Comparison of ENCODE assay signal across 26 cellular contexts in the genomic region with DNA sequence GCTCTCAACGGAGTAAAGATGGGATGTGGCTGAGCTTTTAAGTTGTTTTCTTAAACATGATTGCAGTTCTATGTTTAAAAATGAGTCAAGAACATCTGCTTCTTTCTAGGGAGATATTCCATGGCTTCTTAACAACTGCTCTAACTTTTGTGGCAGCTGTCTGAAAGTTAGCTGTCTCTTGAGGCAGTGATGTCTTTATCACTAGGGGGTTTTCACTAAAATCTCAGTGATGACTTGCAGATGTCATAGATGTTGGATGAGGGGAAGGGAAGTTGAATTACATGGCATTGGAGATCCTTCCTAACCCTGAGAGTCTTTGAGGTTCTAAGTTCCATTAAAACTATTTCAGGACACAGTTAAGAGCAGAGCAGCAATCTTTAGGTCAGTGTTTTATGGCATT. TPM values are rescaled to one million over a fixed set of nuclear protein-coding genes. Genes with fewer than 3 reads are reported as not detected.
A peak's percentile ranks its signal among the peaks of the same experiment; 100 is the strongest.
DNase-seq lines count a peak whose midpoint lies in the region; ATAC-seq and TF ChIP-seq lines count a peak whose summit lies in the region.
"Had no signal": no experiment of that assay in that cellular context is flagged by ENCODE, and none has a peak within 500 bp of the region (broad histone marks: within the 10 kb centered on the region; RNA-seq: fewer than 3 reads in every experiment).

No MANE protein-coding gene starts in this region.

- peaks cover 8% of the 10 kb centered on the region for H3K4me1 Mint-ChIP-seq in mesothelial cell of epicardium
- H3K4me1 Mint-ChIP-seq in stimulated activated naive CD8-positive, alpha-beta T cell treated with anti-CD3 and anti-CD28 coated beads, Interleukin-15, amount 100 ng/mL, for 72 hours: no peaks in the 10 kb centered on the region
- H3K4me1 Mint-ChIP-seq in CD8-positive, alpha-beta memory T cell: no peaks in the 10 kb centered on the region
- H3K4me1 Mint-ChIP-seq: CD14-positive monocyte; neural crest cell; stimulated activated effector memory CD8-positive, alpha-beta T cell treated with anti-CD3 and anti-CD28 coated beads, Interleukin-12 subunit alpha, Interleukin-12 subunit beta, amount 100 ng/mL, for 72 hours had no signal

- H3K4me1 ChIP-seq in CD8-positive, alpha-beta memory T cell (ENCODE audit: insufficient read depth, low read length): no peaks in the 10 kb centered on the region
- H3K4me1 ChIP-seq: HAP-1, testis had no signal

- peak overlapping the region; percentile 6 for H3K27ac Mint-ChIP-seq in mesothelial cell of epicardium
- no peak overlapping the region for H3K27ac Mint-ChIP-seq in stimulated activated naive CD8-positive, alpha-beta T cell treated with anti-CD3 and anti-CD28 coated beads, Interleukin-15, amount 100 ng/mL, for 72 hours
- no peak overlapping the region for H3K27ac Mint-ChIP-seq in CD8-positive, alpha-beta memory T cell
- H3K27ac Mint-ChIP-seq: activated T-helper 1 cell treated with anti-CD3 and anti-CD28 coated beads, Interleukin-12 subunit alpha, Interleukin-12 subunit beta, Interleukin-2, Interleukin-4 antibody, amounts not matched to agents 30 ng/mL and 10 ng/mL and 1 ng/mL, durations not matched to agents 14 hours and 24 hours and 36 hours; CD14-positive monocyte; stimulated activated effector memory CD8-positive, alpha-beta T cell treated with anti-CD3 and anti-CD28 coated beads, Interleukin-12 subunit alpha, Interleukin-12 subunit beta, amount 100 ng/mL, for 72 hours had no signal

- peaks cover 3% of the 10 kb centered on the region for H3K36me3 Mint-ChIP-seq in mesothelial cell of epicardium
- no peaks in the 10 kb centered on the region for H3K36me3 Mint-ChIP-seq in CD8-positive, alpha-beta memory T cell
- H3K36me3 Mint-ChIP-seq: CD14-positive monocyte; stimulated activated effector memory CD8-positive, alpha-beta T cell treated with anti-CD3 and anti-CD28 coated beads, Interleukin-12 subunit alpha, Interleukin-12 subunit beta, amount 100 ng/mL, for 72 hours had no signal

- H3K4me3 Mint-ChIP-seq in mesothelial cell of epicardium: no peak overlapping the region
- H3K4me3 Mint-ChIP-seq in stimulated activated naive CD8-positive, alpha-beta T cell treated with anti-CD3 and anti-CD28 coated beads, Interleukin-15, amount 100 ng/mL, for 72 hours: no peak overlapping the region
- H3K4me3 Mint-ChIP-seq in CD8-positive, alpha-beta memory T cell: no peak overlapping the region
- H3K4me3 Mint-ChIP-seq: activated T-helper 1 cell treated with anti-CD3 and anti-CD28 coated beads, Interleukin-12 subunit alpha, Interleukin-12 subunit beta, Interleukin-2, Interleukin-4 antibody, amounts not matched to agents 30 ng/mL and 10 ng/mL and 1 ng/mL, durations not matched to agents 14 hours and 24 hours and 36 hours; CD14-positive monocyte; neural crest cell; stimulated activated effector memory CD8-positive, alpha-beta T cell treated with anti-CD3 and anti-CD28 coated beads, Interleukin-12 subunit alpha, Interleukin-12 subunit beta, amount 100 ng/mL, for 72 hours had no signal

- TF ChIP-seq CTCF in mesothelial cell of epicardium (IDR thresholded peaks at IDR 0.05; ENCODE audit: unreplicated experiment): no peak

- H3K9me3 Mint-ChIP-seq in mesothelial cell of epicardium: no peaks in the 10 kb centered on the region
- no peaks in the 10 kb centered on the region for H3K9me3 Mint-ChIP-seq in stimulated activated naive CD8-positive, alpha-beta T cell treated with anti-CD3 and anti-CD28 coated beads, Interleukin-15, amount 100 ng/mL, for 72 hours
- no peaks in the 10 kb centered on the region for H3K9me3 Mint-ChIP-seq in CD8-positive, alpha-beta memory T cell
- H3K9me3 Mint-ChIP-seq: activated T-helper 1 cell treated with anti-CD3 and anti-CD28 coated beads, Interleukin-12 subunit alpha, Interleukin-12 subunit beta, Interleukin-2, Interleukin-4 antibody, amounts not matched to agents 30 ng/mL and 10 ng/mL and 1 ng/mL, durations not matched to agents 14 hours and 24 hours and 36 hours had no signal

- H3K9me3 ChIP-seq in CD8-positive, alpha-beta memory T cell (ENCODE audit: low read length): no peaks in the 10 kb centered on the region
- H3K9me3 ChIP-seq: HAP-1, testis had no signal

- H3K27ac ChIP-seq in CD8-positive, alpha-beta memory T cell (ENCODE audit: low read depth, low read length): no peak overlapping the region
- H3K27ac ChIP-seq: hepatocyte, testis, WERI-Rb-1 had no signal

- ATAC-seq in stimulated activated naive CD8-positive, alpha-beta T cell treated with anti-CD3 and anti-CD28 coated beads, Interleukin-15, amount 100 ng/mL, for 72 hours: no peak
- ATAC-seq: left lobe of liver; stimulated activated effector memory CD8-positive, alpha-beta T cell treated with anti-CD3 and anti-CD28 coated beads, Interleukin-12 subunit alpha, Interleukin-12 subunit beta, amount 100 ng/mL, for 72 hours had no signal

- no peak overlapping the region for H3K4me3 ChIP-seq in CD8-positive, alpha-beta memory T cell (ENCODE audit: low read length)
- H3K4me3 ChIP-seq: HAP-1, hepatocyte, testis had no signal

- H3K27me3 Mint-ChIP-seq in mesothelial cell of epicardium (ENCODE audit: low read depth): no peaks in the 10 kb centered on the region
- no peaks in the 10 kb centered on the region for H3K27me3 Mint-ChIP-seq in stimulated activated naive CD8-positive, alpha-beta T cell treated with anti-CD3 and anti-CD28 coated beads, Interleukin-15, amount 100 ng/mL, for 72 hours
- H3K27me3 Mint-ChIP-seq in CD8-positive, alpha-beta memory T cell: no peaks in the 10 kb centered on the region

- CTCF ChIA-PET in HEK293T (lab: Yijun Ruan, JAX): no interaction called here
- CTCF ChIA-PET in CD8-positive, alpha-beta memory T cell (lab: Charles Lee): no interaction called here

- no peaks in the 10 kb centered on the region for H3K27me3 ChIP-seq in CD8-positive, alpha-beta memory T cell (ENCODE audit: insufficient read depth, low read length, poor library complexity, severe bottlenecking)
- H3K27me3 ChIP-seq: hepatocyte, testis had no signal

- H3K36me3 ChIP-seq in CD8-positive, alpha-beta memory T cell (ENCODE audit: insufficient read depth, low read length): no peaks in the 10 kb centered on the region
- H3K36me3 ChIP-seq: HAP-1, WERI-Rb-1 had no signal

- DNase-seq in HEK293T (ENCODE audit: extremely low spot score) (no peak), fibroblast of peridontal ligament (ENCODE audit: extremely low read depth) (peak; percentile 75), mesothelial cell of epicardium (ENCODE audit: low spot score in 2 of 2, unreplicated experiment in 2 of 2) (no peak), superior temporal gyrus (ENCODE audit: extremely low spot score) (peak; percentile 12)
- no peak for DNase-seq in stimulated activated naive CD8-positive, alpha-beta T cell treated with anti-CD3 and anti-CD28 coated beads, Interleukin-15, amount 100 ng/mL, for 72 hours
- no peak for DNase-seq in activated naive CD4-positive, alpha-beta T cell treated with Interleukin-2 at 50 U/mL for 16 hours
- DNase-seq in CD8-positive, alpha-beta memory T cell: no peak
- DNase-seq: activated naive CD4-positive, alpha-beta T cell treated with anti-CD3 and anti-CD28 coated beads, Interleukin-2, amount 50 U/mL, for 16 hours; caudate nucleus; dermis blood vessel endothelial cell; midbrain; NCI-H1105; NCI-H2081; NCI-H774; small intestine; stimulated activated CD4-positive, alpha-beta T cell treated with anti-CD3 and anti-CD28 coated beads, Interleukin-1b, Interleukin-23, amount 100 ng/mL, for 48 hours; T-helper 9 cell; testis; WERI-Rb-1 had no signal

- POLR2A ChIA-PET in HEK293T (lab: Yijun Ruan, JAX): no interaction called here
- POLR2A ChIA-PET in CD8-positive, alpha-beta memory T cell (lab: Charles Lee): no interaction called here

TF ChIP-seq in HEK293T, 16 proteins besides CTCF, POLR2A, EP300 and RAD21:
- TF ChIP-seq, protein P1, sequence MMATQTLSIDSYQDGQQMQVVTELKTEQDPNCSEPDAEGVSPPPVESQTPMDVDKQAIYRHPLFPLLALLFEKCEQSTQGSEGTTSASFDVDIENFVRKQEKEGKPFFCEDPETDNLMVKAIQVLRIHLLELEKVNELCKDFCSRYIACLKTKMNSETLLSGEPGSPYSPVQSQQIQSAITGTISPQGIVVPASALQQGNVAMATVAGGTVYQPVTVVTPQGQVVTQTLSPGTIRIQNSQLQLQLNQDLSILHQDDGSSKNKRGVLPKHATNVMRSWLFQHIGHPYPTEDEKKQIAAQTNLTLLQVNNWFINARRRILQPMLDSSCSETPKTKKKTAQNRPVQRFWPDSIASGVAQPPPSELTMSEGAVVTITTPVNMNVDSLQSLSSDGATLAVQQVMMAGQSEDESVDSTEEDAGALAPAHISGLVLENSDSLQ (IDR thresholded peaks at IDR 0.05): 0 out of 2 replicates have a peak, but pooled peaks have one; percentile 29
- no peak for TF ChIP-seq NFRKB (IDR thresholded peaks at IDR 0.05)

RNA-seq across cellular contexts. Expression of a gene that starts 43.5 kb away (rescaled TPM):
- 35.0 to 37.0 TPM (median 35.9 TPM) in 3 replicates for total RNA-seq in mesothelial cell of epicardium
- total RNA-seq in CD8-positive, alpha-beta memory T cell: not detected
- not detected for polyA plus RNA-seq in CD8-positive, alpha-beta memory T cell
- total RNA-seq: activated T-helper 1 cell treated with anti-CD3 and anti-CD28 coated beads, Interleukin-12 subunit alpha, Interleukin-12 subunit beta, Interleukin-2, Interleukin-4 antibody, amounts not matched to agents 30 ng/mL and 10 ng/mL and 1 ng/mL, durations not matched to agents 14 hours and 24 hours and 36 hours had no signal
- polyA plus RNA-seq: CD14-positive monocyte had no signal

Comparison
In these comparisons a context has a peak if more than half of its experiments do, and no peak if none do; other contexts are left out.
1. DNase-seq: peak in fibroblast of peridontal ligament (single experiment) and superior temporal gyrus (single experiment); none in HEK293T (single experiment), mesothelial cell of epicardium (0 of 2), stimulated activated naive CD8-positive, alpha-beta T cell treated with anti-CD3 and anti-CD28 coated beads, Interleukin-15, amount 100 ng/mL, for 72 hours (0 of 2), activated naive CD4-positive, alpha-beta T cell treated with Interleukin-2 at 50 U/mL for 16 hours (single experiment) and CD8-positive, alpha-beta memory T cell (0 of 5).
2. RNA of a gene that starts 43.5 kb away (total RNA-seq): 35.0 to 37.0 TPM in mesothelial cell of epicardium; not detected in CD8-positive, alpha-beta memory T cell; every median in the first group is over 10 times any median in the second.